9 cellular contexts compared by ENCODE assay signal in genomic region chr2:55961318-55961911, GRCh38. TPM values are rescaled to one million over a fixed set of nuclear protein-coding genes. Genes with fewer than 3 reads are reported as not detected.
DNase-seq lines count a peak whose midpoint lies in the region; ATAC-seq and TF ChIP-seq lines count a peak whose summit lies in the region.
"Had no signal": no experiment of that assay in that cellular context is flagged by ENCODE, and none has a peak within 500 bp of the region (broad histone marks: within the 10 kb centered on the region; RNA-seq: fewer than 3 reads in every experiment).

No MANE protein-coding gene starts in this region.

- H4K20me1 ChIP-seq in OCI-LY7 (ENCODE audit: insufficient read depth, low read length): no peaks in the 10 kb centered on the region

- ATAC-seq in HG02981 (IDR thresholded peaks at IDR 0.05; ENCODE audit: unreplicated experiment) (peak; percentile 44), HG03097 (IDR thresholded peaks at IDR 0.05; ENCODE audit: low FRiP score, unreplicated experiment) (no peak)
- no peak for ATAC-seq in naive thymus-derived CD8-positive, alpha-beta T cell

- WGBS in endodermal cell (ENCODE audit: insufficient coverage in 1 of 2, insufficient read length in 1 of 2), 2 experiments: 48 to 52% methylated on average over 2 to 3 of the region's 3 CpGs

- H3K9me3 ChIP-seq in OCI-LY7 (ENCODE audit: low read length): no peaks in the 10 kb centered on the region
- no peaks in the 10 kb centered on the region for H3K9me3 ChIP-seq in endodermal cell (ENCODE audit: control insufficient read depth, low read length)

- CTCF ChIA-PET in GM10248 (lab: Yijun Ruan, JAX): interaction anchor here (0.7 to 5.0 kb wide), 15 partner anchors 9 to 252 kb away, joined by 3 to 58 read pairs (median 3); partner anchors contain the start of gene EFEMP1
- CTCF ChIA-PET in OCI-LY7 (lab: Charles Lee; ENCODE audit: unreplicated experiment): no interaction called here

- H3K27ac ChIP-seq in OCI-LY7 (ENCODE audit: low read depth, low read length, poor library complexity, severe bottlenecking) (no peak overlapping the region), endodermal cell (ENCODE audit: low read depth, low read length) (no peak overlapping the region)

- intact Hi-C loops in OCI-LY7 (cut with micrococcal nuclease; ENCODE audit: unreplicated experiment): loop anchor here (2.0 kb wide), 1 partner anchor 243 kb away; no protein-coding TSS in a partner anchor

- BruUV-seq in OCI-LY7 (replicated peaks; lab: Mats Ljungman, UMichigan): no TSS peak

- H3K9me2 ChIP-seq in OCI-LY7 (ENCODE audit: insufficient read depth, low read length): no peaks in the 10 kb centered on the region

- H3K4me3 Mint-ChIP-seq in endodermal cell (no peak overlapping the region), neural crest cell (no peak overlapping the region)
- H3K4me3 Mint-ChIP-seq in naive thymus-derived CD8-positive, alpha-beta T cell: no peak overlapping the region
- H3K4me3 Mint-ChIP-seq: activated naive CD8-positive, alpha-beta T cell treated with anti-CD3 and anti-CD28 coated beads, Interleukin-2, amount 10 ng/mL, durations not matched to agents 7 days and 5 days had no signal

- H3K4me1 Mint-ChIP-seq in endodermal cell (peaks cover 21% of the 10 kb centered on the region), neural crest cell (no peaks in the 10 kb centered on the region)
- no peaks in the 10 kb centered on the region for H3K4me1 Mint-ChIP-seq in naive thymus-derived CD8-positive, alpha-beta T cell
- H3K4me1 Mint-ChIP-seq: activated naive CD8-positive, alpha-beta T cell treated with anti-CD3 and anti-CD28 coated beads, Interleukin-2, amount 10 ng/mL, durations not matched to agents 7 days and 5 days had no signal

- no peaks in the 10 kb centered on the region for H3K36me3 ChIP-seq in OCI-LY7 (ENCODE audit: insufficient read depth, low read length)
- no peaks in the 10 kb centered on the region for H3K36me3 ChIP-seq in endodermal cell (ENCODE audit: control insufficient read depth, insufficient read depth, low read length)

- H3K4me2 ChIP-seq in OCI-LY7 (ENCODE audit: low read length): no peak overlapping the region

- POLR2A ChIA-PET in GM10248 (lab: Yijun Ruan, JAX) (no interaction called here), OCI-LY7 (lab: Charles Lee) (no interaction called here)
- POLR2A ChIA-PET in naive thymus-derived CD8-positive, alpha-beta T cell (lab: Charles Lee): no interaction called here

- H3K27ac Mint-ChIP-seq in endodermal cell (no peak overlapping the region), neural crest cell (ENCODE audit: unreplicated experiment) (no peak overlapping the region)
- H3K27ac Mint-ChIP-seq in naive thymus-derived CD8-positive, alpha-beta T cell: no peak overlapping the region
- H3K27ac Mint-ChIP-seq: activated naive CD8-positive, alpha-beta T cell treated with anti-CD3 and anti-CD28 coated beads, Interleukin-2, amount 10 ng/mL, durations not matched to agents 7 days and 5 days had no signal

- H3K36me3 Mint-ChIP-seq in endodermal cell (ENCODE audit: low read depth) (no peaks in the 10 kb centered on the region), neural crest cell (ENCODE audit: low read depth) (no peaks in the 10 kb centered on the region)
- H3K36me3 Mint-ChIP-seq in naive thymus-derived CD8-positive, alpha-beta T cell: no peaks in the 10 kb centered on the region
- H3K36me3 Mint-ChIP-seq: activated naive CD8-positive, alpha-beta T cell treated with anti-CD3 and anti-CD28 coated beads, Interleukin-2, amount 10 ng/mL, durations not matched to agents 7 days and 5 days had no signal

- no peak overlapping the region for H2AFZ ChIP-seq in OCI-LY7 (ENCODE audit: low read length)

- peaks cover 24% of the 10 kb centered on the region for H3K27me3 ChIP-seq in endodermal cell (ENCODE audit: control insufficient read depth, insufficient read depth, low read length, poor library complexity, severe bottlenecking)

- no peaks in the 10 kb centered on the region for H3K4me1 ChIP-seq in OCI-LY7 (ENCODE audit: insufficient read depth, low read length, poor library complexity, severe bottlenecking)
- H3K4me1 ChIP-seq in endodermal cell (ENCODE audit: control insufficient read depth, insufficient read depth, low read length): no peaks in the 10 kb centered on the region

- H3K79me2 ChIP-seq in OCI-LY7 (ENCODE audit: insufficient read depth, low read depth, low read length): no peaks in the 10 kb centered on the region

- DNase-seq in GM10248 (ENCODE audit: extremely low spot score) (peak; percentile 22), OCI-LY7 (ENCODE audit: low spot score) (peak; percentile 39), endodermal cell (no peak), neural crest cell (ENCODE audit: low read depth, low spot score) (no peak)
- DNase-seq in naive thymus-derived CD8-positive, alpha-beta T cell: no peak
- DNase-seq in effector CD4-positive, alpha-beta T cell: no peak
- DNase-seq: activated naive CD8-positive, alpha-beta T cell treated with anti-CD3 and anti-CD28 coated beads, Interleukin-2, amount 10 ng/mL, durations not matched to agents 7 days and 5 days had no signal

- H3K9ac ChIP-seq in endodermal cell (ENCODE audit: extremely low read depth, low read length, poor library complexity, severe bottlenecking): no peak overlapping the region

- TF ChIP-seq CTCF in GM10248 (IDR thresholded peaks at IDR 0.05; ENCODE audit: control extremely low read depth, extremely low read depth, low read depth, missing control alignments) (peak; percentile 45), OCI-LY7 (conservative IDR thresholded peaks at IDR 0.05; ENCODE audit: low read length) (peak; percentile 86), endodermal cell (conservative IDR thresholded peaks at IDR 0.05) (peak; percentile 85), neural crest cell (conservative IDR thresholded peaks at IDR 0.05) (peak; percentile 78)

- peaks cover 14% of the 10 kb centered on the region for H3K27me3 Mint-ChIP-seq in endodermal cell (ENCODE audit: insufficient read depth)
- peaks cover 47% of the 10 kb centered on the region for H3K27me3 Mint-ChIP-seq in neural crest cell (ENCODE audit: low read depth)
- H3K27me3 Mint-ChIP-seq in naive thymus-derived CD8-positive, alpha-beta T cell: peaks cover 3 to 40% (median 8%) of the 10 kb centered on the region in 5 donors
- H3K27me3 Mint-ChIP-seq: activated naive CD8-positive, alpha-beta T cell treated with anti-CD3 and anti-CD28 coated beads, Interleukin-2, amount 10 ng/mL, durations not matched to agents 7 days and 5 days had no signal

- H3K9me3 Mint-ChIP-seq in endodermal cell: no peaks in the 10 kb centered on the region
- no peaks in the 10 kb centered on the region for H3K9me3 Mint-ChIP-seq in neural crest cell
- H3K9me3 Mint-ChIP-seq in naive thymus-derived CD8-positive, alpha-beta T cell: peaks cover 0 to 4% (median 0%) of the 10 kb centered on the region in 9 donors
- H3K9me3 Mint-ChIP-seq: activated naive CD8-positive, alpha-beta T cell treated with anti-CD3 and anti-CD28 coated beads, Interleukin-2, amount 10 ng/mL, durations not matched to agents 7 days and 5 days had no signal

- H3K4me3 ChIP-seq in OCI-LY7 (ENCODE audit: low read depth, low read length, poor library complexity, severe bottlenecking): no peak overlapping the region
- H3K4me3 ChIP-seq in endodermal cell (ENCODE audit: low read length): no peak overlapping the region

RNA-seq across cellular contexts. Expression of gene EFEMP1, which starts 37.8 kb away (rescaled TPM):
- not detected in 2 replicates for total RNA-seq in OCI-LY7 (2014; rRNA removed; shearing (Covaris generic))
- 0.61 TPM in 1 of 2 replicates, not detected in the other for total RNA-seq in OCI-LY7 (2022)
- total RNA-seq in endodermal cell: 1 to 10 TPM; 2.6 to 3.3 TPM
- polyA plus RNA-seq in endodermal cell (2013, experiment 1 of 2): 10.0 TPM
- polyA plus RNA-seq in endodermal cell (2013, experiment 2 of 2): 11.8 TPM
- total RNA-seq in neural crest cell: 3.8 and 4.1 TPM in 2 replicates
- not detected for total RNA-seq in naive thymus-derived CD8-positive, alpha-beta T cell
- not detected for polyA plus RNA-seq in naive thymus-derived CD8-positive, alpha-beta T cell
- total RNA-seq: activated naive CD8-positive, alpha-beta T cell treated with anti-CD3 and anti-CD28 coated beads, Interleukin-2, amount 10 ng/mL, durations not matched to agents 7 days and 5 days had no signal

Comparison
In these comparisons a context has a peak if more than half of its experiments do, and no peak if none do; other contexts are left out.
1. DNase-seq: peak in GM10248 (single experiment) and OCI-LY7 (single experiment); none in endodermal cell (single experiment), neural crest cell (single experiment), naive thymus-derived CD8-positive, alpha-beta T cell (0 of 10) and effector CD4-positive, alpha-beta T cell (single experiment).
2. Peak in every context shown above with its lines, with median percentiles within 50 percentile points of each other: CTCF ChIP-seq.